1 cellular context compared by ENCODE assay signal in the genomic region with DNA sequence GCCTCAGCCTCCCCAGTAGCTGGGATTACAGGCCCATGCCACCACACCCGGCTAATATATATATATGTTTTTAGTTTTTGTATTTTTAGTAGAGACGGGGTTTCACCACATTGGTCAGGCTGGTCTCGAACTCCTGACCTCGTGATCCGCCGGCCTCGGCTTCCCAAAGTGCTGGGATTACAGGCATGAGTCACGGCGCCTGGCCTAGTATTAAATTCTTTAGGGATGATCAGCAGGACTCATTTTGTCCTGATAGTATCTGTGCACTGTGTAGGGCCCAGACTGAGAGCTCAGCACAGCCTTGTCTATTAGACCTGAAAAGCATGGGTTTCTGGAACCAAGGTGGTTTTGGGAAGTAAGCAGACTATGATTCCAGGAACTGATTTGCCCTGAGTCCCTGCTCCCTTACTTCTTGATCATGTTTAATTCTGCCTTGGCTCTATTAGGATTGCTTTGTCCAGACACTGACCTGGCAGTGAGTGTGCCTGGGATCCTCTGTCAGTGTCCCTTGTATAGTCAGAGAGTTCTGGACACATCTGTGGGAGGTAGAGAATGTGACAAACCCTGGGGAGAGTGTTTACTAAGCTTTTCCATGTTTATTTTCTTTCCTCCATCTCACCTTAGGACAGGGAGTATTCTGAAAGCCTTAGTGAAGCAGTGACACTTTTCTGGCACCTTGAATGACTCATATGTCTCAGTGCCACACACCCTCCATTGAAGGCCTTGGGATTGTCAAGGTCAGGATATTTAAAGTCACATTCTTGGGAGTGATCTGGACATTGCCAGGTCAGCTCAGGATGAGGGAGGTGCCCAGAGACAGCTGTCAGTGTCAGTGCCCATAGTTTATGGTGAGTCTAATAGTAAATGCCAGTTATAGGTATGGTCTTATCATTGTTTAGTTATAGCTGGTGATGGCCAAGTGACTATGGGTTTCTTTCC.
TF ChIP-seq lines count a peak whose summit lies in the region.

No MANE protein-coding gene starts in this region.

TF ChIP-seq in HCT116, 20 proteins besides CTCF, POLR2A, EP300 and RAD21 (continued from another document):
- TF ChIP-seq, protein P1, sequence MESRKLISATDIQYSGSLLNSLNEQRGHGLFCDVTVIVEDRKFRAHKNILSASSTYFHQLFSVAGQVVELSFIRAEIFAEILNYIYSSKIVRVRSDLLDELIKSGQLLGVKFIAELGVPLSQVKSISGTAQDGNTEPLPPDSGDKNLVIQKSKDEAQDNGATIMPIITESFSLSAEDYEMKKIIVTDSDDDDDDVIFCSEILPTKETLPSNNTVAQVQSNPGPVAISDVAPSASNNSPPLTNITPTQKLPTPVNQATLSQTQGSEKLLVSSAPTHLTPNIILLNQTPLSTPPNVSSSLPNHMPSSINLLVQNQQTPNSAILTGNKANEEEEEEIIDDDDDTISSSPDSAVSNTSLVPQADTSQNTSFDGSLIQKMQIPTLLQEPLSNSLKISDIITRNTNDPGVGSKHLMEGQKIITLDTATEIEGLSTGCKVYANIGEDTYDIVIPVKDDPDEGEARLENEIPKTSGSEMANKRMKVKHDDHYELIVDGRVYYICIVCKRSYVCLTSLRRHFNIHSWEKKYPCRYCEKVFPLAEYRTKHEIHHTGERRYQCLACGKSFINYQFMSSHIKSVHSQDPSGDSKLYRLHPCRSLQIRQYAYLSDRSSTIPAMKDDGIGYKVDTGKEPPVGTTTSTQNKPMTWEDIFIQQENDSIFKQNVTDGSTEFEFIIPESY (IDR thresholded peaks at IDR 0.05; ENCODE audit: extremely low read depth, insufficient replicate concordance, low read length): no peak
- TF ChIP-seq CBX3 (IDR thresholded peaks at IDR 0.05; ENCODE audit: low read depth): peak; percentile 64; the same call in 1 of the 2 replicates
- TF ChIP-seq YY1 (IDR thresholded peaks at IDR 0.05; ENCODE audit: extremely low read depth, insufficient replicate concordance, low read depth, low read length): no peak
- TF ChIP-seq EZH2 (IDR thresholded peaks at IDR 0.05): no peak
- no peak for TF ChIP-seq TCF7L2 (IDR thresholded peaks at IDR 0.05; ENCODE audit: borderline replicate concordance, extremely low read depth, insufficient read depth, insufficient read length)
- TF ChIP-seq JUND (IDR thresholded peaks at IDR 0.05): peak; percentile 65
- no peak for TF ChIP-seq MAX (IDR thresholded peaks at IDR 0.05)
- TF ChIP-seq CEBPB (IDR thresholded peaks at IDR 0.05; ENCODE audit: low read depth): no peak
- peak; percentile 59 for TF ChIP-seq FOSL1 (IDR thresholded peaks at IDR 0.05; ENCODE audit: low read depth)
- peak; percentile 38; the same call in 1 of the 2 replicates for TF ChIP-seq SP1 (IDR thresholded peaks at IDR 0.05; ENCODE audit: low read depth)
- TF ChIP-seq EZH2phosphoT487 (IDR thresholded peaks at IDR 0.05; ENCODE audit: borderline replicate concordance): no peak
- no peak for TF ChIP-seq EGR1 (IDR thresholded peaks at IDR 0.05; ENCODE audit: low read depth)
- no peak for TF ChIP-seq ZFX (IDR thresholded peaks at IDR 0.05)
- no peak for TF ChIP-seq ELF1 (IDR thresholded peaks at IDR 0.05; ENCODE audit: borderline replicate concordance, low read depth)
- no peak for TF ChIP-seq REST (IDR thresholded peaks at IDR 0.05; ENCODE audit: low read depth)
- no peak for TF ChIP-seq ZNF274 (IDR thresholded peaks at IDR 0.05; ENCODE audit: low read depth, low read length)
- TF ChIP-seq POLR2AphosphoS5 (IDR thresholded peaks at IDR 0.05; ENCODE audit: low read depth, low read length): no peak
- peak; percentile 66 for TF ChIP-seq SIN3A (IDR thresholded peaks at IDR 0.05; ENCODE audit: low read depth)
